1 cellular context compared by ENCODE assay signal in genomic region chr2:226185613-226186211, GRCh38.
TF ChIP-seq lines count a peak whose summit lies in the region.

No MANE protein-coding gene starts in this region.

TF ChIP-seq in GM23338, 12 proteins besides CTCF, POLR2A, EP300 and RAD21:
- TF ChIP-seq ZNF462 (CRISPR knock-in tag; IDR thresholded peaks at IDR 0.05) (no peak), EZH2phosphoT487 (IDR thresholded peaks at IDR 0.05; ENCODE audit: unreplicated experiment) (no peak), STAT1 (IDR thresholded peaks at IDR 0.05; ENCODE audit: unreplicated experiment) (no peak), EZH2 (IDR thresholded peaks at IDR 0.05; ENCODE audit: low read depth, unreplicated experiment) (no peak), NANOG (IDR thresholded peaks at IDR 0.05; ENCODE audit: borderline replicate concordance) (no peak), POLR2AphosphoS5 (IDR thresholded peaks at IDR 0.05; ENCODE audit: low read depth) (no peak), ZNF331 (CRISPR knock-in tag; IDR thresholded peaks at IDR 0.05; ENCODE audit: low read depth) (no peak), ZNF114 (CRISPR knock-in tag; IDR thresholded peaks at IDR 0.05) (no peak), ETS1 (IDR thresholded peaks at IDR 0.05) (no peak), CREB1 (CRISPR knock-in tag; IDR thresholded peaks at IDR 0.05; ENCODE audit: low read depth) (no peak), JUNB (IDR thresholded peaks at IDR 0.05; ENCODE audit: unreplicated experiment) (no peak)
- TF ChIP-seq, protein P1, sequence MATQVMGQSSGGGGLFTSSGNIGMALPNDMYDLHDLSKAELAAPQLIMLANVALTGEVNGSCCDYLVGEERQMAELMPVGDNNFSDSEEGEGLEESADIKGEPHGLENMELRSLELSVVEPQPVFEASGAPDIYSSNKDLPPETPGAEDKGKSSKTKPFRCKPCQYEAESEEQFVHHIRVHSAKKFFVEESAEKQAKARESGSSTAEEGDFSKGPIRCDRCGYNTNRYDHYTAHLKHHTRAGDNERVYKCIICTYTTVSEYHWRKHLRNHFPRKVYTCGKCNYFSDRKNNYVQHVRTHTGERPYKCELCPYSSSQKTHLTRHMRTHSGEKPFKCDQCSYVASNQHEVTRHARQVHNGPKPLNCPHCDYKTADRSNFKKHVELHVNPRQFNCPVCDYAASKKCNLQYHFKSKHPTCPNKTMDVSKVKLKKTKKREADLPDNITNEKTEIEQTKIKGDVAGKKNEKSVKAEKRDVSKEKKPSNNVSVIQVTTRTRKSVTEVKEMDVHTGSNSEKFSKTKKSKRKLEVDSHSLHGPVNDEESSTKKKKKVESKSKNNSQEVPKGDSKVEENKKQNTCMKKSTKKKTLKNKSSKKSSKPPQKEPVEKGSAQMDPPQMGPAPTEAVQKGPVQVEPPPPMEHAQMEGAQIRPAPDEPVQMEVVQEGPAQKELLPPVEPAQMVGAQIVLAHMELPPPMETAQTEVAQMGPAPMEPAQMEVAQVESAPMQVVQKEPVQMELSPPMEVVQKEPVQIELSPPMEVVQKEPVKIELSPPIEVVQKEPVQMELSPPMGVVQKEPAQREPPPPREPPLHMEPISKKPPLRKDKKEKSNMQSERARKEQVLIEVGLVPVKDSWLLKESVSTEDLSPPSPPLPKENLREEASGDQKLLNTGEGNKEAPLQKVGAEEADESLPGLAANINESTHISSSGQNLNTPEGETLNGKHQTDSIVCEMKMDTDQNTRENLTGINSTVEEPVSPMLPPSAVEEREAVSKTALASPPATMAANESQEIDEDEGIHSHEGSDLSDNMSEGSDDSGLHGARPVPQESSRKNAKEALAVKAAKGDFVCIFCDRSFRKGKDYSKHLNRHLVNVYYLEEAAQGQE (IDR thresholded peaks at IDR 0.05; ENCODE audit: unreplicated experiment): no peak
